ENCODE assay signal across 12 cellular contexts in the genomic region with DNA sequence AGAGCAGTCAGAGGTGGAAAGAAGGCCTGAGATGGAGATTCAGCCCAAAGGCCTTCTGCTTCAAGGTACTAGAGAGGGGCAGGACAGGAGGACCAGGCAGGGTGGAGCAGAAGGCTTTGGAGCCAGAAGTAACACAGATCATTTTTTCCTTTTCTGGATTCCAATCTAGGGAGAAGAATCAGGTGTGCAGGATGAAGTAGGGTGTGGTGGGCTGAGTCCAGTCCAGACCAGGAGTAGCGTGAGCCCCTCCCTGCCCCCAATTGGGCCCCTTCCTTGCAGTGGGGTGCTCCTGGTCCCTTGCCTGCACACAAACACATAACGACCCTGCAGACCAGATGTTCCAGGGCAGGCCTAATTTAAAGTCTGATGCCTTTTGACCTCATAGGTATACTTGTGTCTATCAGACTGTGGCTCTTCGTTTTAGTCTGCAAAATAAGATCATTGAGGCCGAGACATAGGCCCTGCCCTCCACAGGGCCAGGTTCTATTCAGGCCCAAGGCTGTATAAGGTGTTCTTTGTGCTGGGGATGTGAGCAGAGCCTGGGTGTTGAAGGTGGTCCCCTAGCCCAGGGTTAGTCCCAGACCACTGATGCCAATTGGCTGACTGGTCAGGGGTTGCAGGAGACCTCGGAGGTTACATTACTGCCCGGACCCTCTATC. TPM values are rescaled to one million over a fixed set of nuclear protein-coding genes. Genes with fewer than 3 reads are reported as not detected.
DNase-seq lines count a peak whose midpoint lies in the region; ATAC-seq, FAIRE-seq and TF ChIP-seq lines count a peak whose summit lies in the region.
"Had no signal": no experiment of that assay in that cellular context is flagged by ENCODE, and none has a peak within 500 bp of the region (broad histone marks: within the 10 kb centered on the region; RNA-seq: fewer than 3 reads in every experiment).

No MANE protein-coding gene starts in this region.

- H3K27me3 Mint-ChIP-seq in Calu3 (ENCODE audit: unreplicated experiment): no peaks in the 10 kb centered on the region
- peaks cover 30% of the 10 kb centered on the region for H3K27me3 Mint-ChIP-seq in stimulated activated memory B cell treated with anti-CD40 and anti-IgM and Interleukin-4, amounts not matched to agents 10 μg/mL and 1 μg/mL and 100 μg/mL, for 72 hours

- CTCF ChIA-PET in Calu3 (lab: Charles Lee) (interaction anchor here (0.7 kb wide), 1 partner anchor 34 kb away, joined by 9 read pairs; no protein-coding TSS in a partner anchor), RWPE1 (lab: Yijun Ruan, JAX) (interaction anchor here (0.5 kb wide), 1 partner anchor 12 kb away, joined by 3 read pairs; no protein-coding TSS in a partner anchor)

- peak overlapping the region in 1 of 2 experiments; percentile 29 for H2BK12ac ChIP-seq in mesenchymal stem cell (ENCODE audit: low read length in 2 of 2)

- no peak for ATAC-seq in stimulated activated memory B cell treated with anti-CD40 and anti-IgM and Interleukin-4, amounts not matched to agents 10 μg/mL and 1 μg/mL and 100 μg/mL, for 72 hours

- TF ChIP-seq CTCF in Calu3 (IDR thresholded peaks at IDR 0.05; ENCODE audit: unreplicated experiment) (no peak), RWPE1 (conservative IDR thresholded peaks at IDR 0.05; ENCODE audit: low read depth) (no peak)

- no peak overlapping the region for H3K4me2 ChIP-seq in mesenchymal stem cell (ENCODE audit: low read length, poor library complexity, severe bottlenecking)

- no TSS peak for BruUV-seq in Calu3 (replicated peaks; lab: Mats Ljungman, UMichigan)

- peaks cover 19% of the 10 kb centered on the region for H3K4me1 ChIP-seq in adipocyte (ENCODE audit: control insufficient read depth, insufficient read depth, low read length)
- H3K4me1 ChIP-seq in mesenchymal stem cell (ENCODE audit: control insufficient read depth, insufficient read depth, low read depth, low read length): peaks cover 22% of the 10 kb centered on the region
- H3K4me1 ChIP-seq in small intestine (ENCODE audit: control insufficient read depth in 2 of 2, insufficient read depth in 1 of 2, low read depth in 1 of 2, low read length in 1 of 2): peaks cover 5 to 20% of the 10 kb centered on the region in 2 donors

- H2BK120ac ChIP-seq in mesenchymal stem cell (ENCODE audit: low read depth, low read length): no peak overlapping the region

- DNase-seq in Calu3: no peak
- DNase-seq in adipocyte (ENCODE audit: low read depth): no peak
- DNase-seq in mesenchymal stem cell: no peak
- no peak for DNase-seq in epidermal melanocyte (ENCODE audit: insufficient read length, low spot score)
- DNase-seq in stimulated activated CD4-positive, alpha-beta T cell treated with anti-CD3 and anti-CD28 coated beads, Interleukin-4, amount 100 ng/mL, for 1 hour: no peak
- no peak for DNase-seq in RWPE1 (ENCODE audit: low spot score)
- no peak for DNase-seq in small intestine
- DNase-seq: activated T-cell treated with anti-CD3 and anti-CD28 coated beads, Interleukin-2, amount 50 U/mL, for 24 hours; NCI-H2029; nucleus accumbens; OCI-M1 had no signal

- H2AK5ac ChIP-seq in mesenchymal stem cell (ENCODE audit: low read length, severe bottlenecking): peak overlapping the region; percentile 27

- H3K27ac ChIP-seq in mesenchymal stem cell (ENCODE audit: low read length, poor library complexity, severe bottlenecking): no peak overlapping the region
- no peak overlapping the region for H3K27ac ChIP-seq in RWPE1
- H3K27ac ChIP-seq in small intestine (ENCODE audit: low read depth in 1 of 2, low read length in 1 of 2): peak overlapping the region in 1 of 2 donors; percentile 62

- peak overlapping the region; percentile 61 to 82 for H3K18ac ChIP-seq in mesenchymal stem cell (ENCODE audit: low read depth in 1 of 2, low read length in 2 of 2)

- peak overlapping the region; percentile 74 for H4K91ac ChIP-seq in mesenchymal stem cell (ENCODE audit: low read length)

- no peak for FAIRE-seq in small intestine (lab: Jason Lieb, UNC)

- H3K9ac ChIP-seq in adipocyte (ENCODE audit: low read length) (peak overlapping the region; percentile 35), mesenchymal stem cell (ENCODE audit: low read length) (peak overlapping the region; percentile 56)

- no peak overlapping the region for H3K23ac ChIP-seq in mesenchymal stem cell (ENCODE audit: low read length in 2 of 2)

- H3K4me3 Mint-ChIP-seq in Calu3 (ENCODE audit: low read depth, unreplicated experiment): peak overlapping the region; percentile 7
- peak overlapping the region; percentile 28 for H3K4me3 Mint-ChIP-seq in stimulated activated memory B cell treated with anti-CD40 and anti-IgM and Interleukin-4, amounts not matched to agents 10 μg/mL and 1 μg/mL and 100 μg/mL, for 72 hours
- H3K4me3 Mint-ChIP-seq: activated T-cell treated with anti-CD3 and anti-CD28 coated beads, Interleukin-2, amount 50 U/mL, for 24 hours had no signal

- H3K9me3 ChIP-seq in adipocyte (ENCODE audit: control insufficient read depth, low read length) (no peaks in the 10 kb centered on the region), mesenchymal stem cell (ENCODE audit: control insufficient read depth, low read length) (no peaks in the 10 kb centered on the region), small intestine (ENCODE audit: control insufficient read depth, low read depth) (no peaks in the 10 kb centered on the region)

- no peak overlapping the region for H3K27ac Mint-ChIP-seq in Calu3 (ENCODE audit: unreplicated experiment)
- no peak overlapping the region for H3K27ac Mint-ChIP-seq in stimulated activated memory B cell treated with anti-CD40 and anti-IgM and Interleukin-4, amounts not matched to agents 10 μg/mL and 1 μg/mL and 100 μg/mL, for 72 hours
- H3K27ac Mint-ChIP-seq: activated T-cell treated with anti-CD3 and anti-CD28 coated beads, Interleukin-2, amount 50 U/mL, for 24 hours had no signal

- H4K8ac ChIP-seq in mesenchymal stem cell (ENCODE audit: low read length): peak overlapping the region; percentile 85

- no peak overlapping the region for H2BK15ac ChIP-seq in mesenchymal stem cell (ENCODE audit: low read depth, poor library complexity, severe bottlenecking)

- 73% methylated on average over 6 of the region's 6 CpGs for WGBS in mesenchymal stem cell
- WGBS in small intestine, 3 donors: 33 to 48% (median 48%) methylated on average over 5 to 6 of the region's 6 CpGs

- intact Hi-C loops in Calu3 (cut with micrococcal nuclease; ENCODE audit: unreplicated experiment): no loop called here

- POLR2A ChIA-PET in RWPE1 (lab: Yijun Ruan, JAX; ENCODE audit: low non-redundant PET): no interaction called here

- H3K79me1 ChIP-seq in mesenchymal stem cell (replicated peaks; ENCODE audit: low read length, poor library complexity, severe bottlenecking): peaks cover 9% of the 10 kb centered on the region

- no peak overlapping the region for H3K14ac ChIP-seq in mesenchymal stem cell (ENCODE audit: low read length in 2 of 2)

- no peaks in the 10 kb centered on the region for H3K9me3 Mint-ChIP-seq in Calu3 (ENCODE audit: low read depth, unreplicated experiment)
- H3K9me3 Mint-ChIP-seq in stimulated activated memory B cell treated with anti-CD40 and anti-IgM and Interleukin-4, amounts not matched to agents 10 μg/mL and 1 μg/mL and 100 μg/mL, for 72 hours: no peaks in the 10 kb centered on the region
- H3K9me3 Mint-ChIP-seq: activated T-cell treated with anti-CD3 and anti-CD28 coated beads, Interleukin-2, amount 50 U/mL, for 24 hours had no signal

- no peak overlapping the region for H2BK5ac ChIP-seq in mesenchymal stem cell (ENCODE audit: low read depth, low read length, poor library complexity, severe bottlenecking)

- no peak overlapping the region for H2AFZ ChIP-seq in mesenchymal stem cell (ENCODE audit: low read depth, low read length)

- H3K4me3 ChIP-seq in adipocyte (ENCODE audit: low read length) (no peak overlapping the region), mesenchymal stem cell (ENCODE audit: insufficient read depth in 1 of 2, low read depth in 1 of 2, low read length in 2 of 2) (peak overlapping the region in 1 of 2 experiments; percentile 36), small intestine (ENCODE audit: low read depth in 1 of 2, low read length in 2 of 2) (no peak overlapping the region)

- H3K27me3 ChIP-seq in adipocyte (replicated peaks; ENCODE audit: control insufficient read depth, insufficient read depth, low read length): no peaks in the 10 kb centered on the region
- no peaks in the 10 kb centered on the region for H3K27me3 ChIP-seq in mesenchymal stem cell (ENCODE audit: control insufficient read depth in 1 of 2, insufficient read depth in 1 of 2, low read length in 2 of 2)
- no peaks in the 10 kb centered on the region for H3K27me3 ChIP-seq in small intestine (ENCODE audit: control insufficient read depth in 2 of 2, insufficient read depth in 2 of 2, low read length in 2 of 2)

- H3K36me3 ChIP-seq in adipocyte (ENCODE audit: control insufficient read depth, insufficient read depth, low read length, severe bottlenecking) (no peaks in the 10 kb centered on the region), mesenchymal stem cell (ENCODE audit: control insufficient read depth in 1 of 2, insufficient read depth in 2 of 2, low read depth in 1 of 2, low read length in 2 of 2) (no peaks in the 10 kb centered on the region), small intestine (ENCODE audit: control insufficient read depth in 2 of 2, insufficient read depth in 2 of 2, low read length in 2 of 2) (no peaks in the 10 kb centered on the region)

- peak overlapping the region; percentile 40 to 85 for H3K4ac ChIP-seq in mesenchymal stem cell (ENCODE audit: low read depth in 1 of 2, low read length in 2 of 2)

- peaks cover 15% of the 10 kb centered on the region for H3K36me3 Mint-ChIP-seq in Calu3 (ENCODE audit: insufficient read depth, unreplicated experiment)
- H3K36me3 Mint-ChIP-seq in stimulated activated memory B cell treated with anti-CD40 and anti-IgM and Interleukin-4, amounts not matched to agents 10 μg/mL and 1 μg/mL and 100 μg/mL, for 72 hours: no peaks in the 10 kb centered on the region

- peaks cover 33% of the 10 kb centered on the region for H3K4me1 Mint-ChIP-seq in Calu3 (ENCODE audit: low read depth, unreplicated experiment)
- peaks cover 7% of the 10 kb centered on the region for H3K4me1 Mint-ChIP-seq in stimulated activated memory B cell treated with anti-CD40 and anti-IgM and Interleukin-4, amounts not matched to agents 10 μg/mL and 1 μg/mL and 100 μg/mL, for 72 hours

RNA-seq across cellular contexts. Expression of gene NYNRIN, which starts 1.0 kb away (rescaled TPM):
- 7.5 and 8.4 TPM in 2 replicates for total RNA-seq in Calu3 (2022)
- 13.6 TPM for polyA plus RNA-seq in mesenchymal stem cell (2013, experiment 1 of 2)
- 12.7 TPM for polyA plus RNA-seq in mesenchymal stem cell (2013, experiment 2 of 2)
- polyA plus RNA-seq in small intestine: 1 to 10 TPM in 1 of 3 donors, under 1 TPM in 2; 0.22 to 7.2 (median 0.54) TPM

RNA-seq across cellular contexts. Expression of gene NFATC4, which starts 29.8 kb away (rescaled TPM):
- total RNA-seq in Calu3 (2022): 10.7 and 12.8 TPM in 2 replicates
- 51.4 TPM for polyA plus RNA-seq in mesenchymal stem cell (2013, experiment 1 of 2)
- 48.4 TPM for polyA plus RNA-seq in mesenchymal stem cell (2013, experiment 2 of 2)
- 10 to 100 TPM; 11.2 to 45.1 (median 32.3) TPM for polyA plus RNA-seq in small intestine

RNA-seq across cellular contexts. Expression of gene CBLN3, which starts 31.7 kb away (rescaled TPM):
- 0.99 and 1.7 TPM in 2 replicates for total RNA-seq in Calu3 (2022)
- 3.3 TPM for polyA plus RNA-seq in mesenchymal stem cell (2013, experiment 1 of 2)
- polyA plus RNA-seq in mesenchymal stem cell (2013, experiment 2 of 2): 3.6 TPM
- polyA plus RNA-seq in small intestine: 1 to 10 TPM in 1 of 3 donors, under 1 TPM in 1, not detected in 1; 0.27 to 1.9 TPM

RNA-seq across cellular contexts. Expression of gene KHNYN, which starts 32.0 kb away (rescaled TPM):
- total RNA-seq in Calu3 (2022): 47.6 and 54.6 TPM in 2 replicates
- polyA plus RNA-seq in mesenchymal stem cell (2013, experiment 1 of 2): 23.6 TPM
- polyA plus RNA-seq in mesenchymal stem cell (2013, experiment 2 of 2): 24.0 TPM
- 10 to 100 TPM; 21.3 to 41.9 (median 30.9) TPM for polyA plus RNA-seq in small intestine

RNA-seq across cellular contexts. Expression of gene SDR39U1, which starts 44.8 kb away (rescaled TPM):
- total RNA-seq in Calu3 (2022): 43.7 and 59.0 TPM in 2 replicates
- 29.6 TPM for polyA plus RNA-seq in mesenchymal stem cell (2013, experiment 1 of 2)
- 28.8 TPM for polyA plus RNA-seq in mesenchymal stem cell (2013, experiment 2 of 2)
- 10 to 100 TPM; 49.7 to 52.6 (median 50.7) TPM for polyA plus RNA-seq in small intestine
